ENCODE assay signal across 18 cellular contexts in genomic region chr1:205546541-205546940, GRCh38. TPM values are rescaled to one million over a fixed set of nuclear protein-coding genes. Genes with fewer than 3 reads are reported as not detected.
DNase-seq lines count a peak whose midpoint lies in the region; ATAC-seq, FAIRE-seq and TF ChIP-seq lines count a peak whose summit lies in the region.
"Had no signal": no experiment of that assay in that cellular context is flagged by ENCODE, and none has a peak within 500 bp of the region (broad histone marks: within the 10 kb centered on the region; RNA-seq: fewer than 3 reads in every experiment).

No MANE protein-coding gene starts in this region.

- H3K36me3 ChIP-seq in WERI-Rb-1, result no peaks in the 10 kb centered on the region
- H3K36me3 ChIP-seq: HAP-1 had no signal

- FAIRE-seq in D721Med (lab: Jason Lieb, UNC), result peak; percentile 97
- FAIRE-seq: G401.6, GM12892, H54 had no signal

- no peak for ATAC-seq in left cardiac atrium

- peaks cover 90% of the 10 kb centered on the region for H3K27me3 ChIP-seq in WERI-Rb-1 (ENCODE audit: insufficient read depth, low read depth, severe bottlenecking)

- H3K4me3 ChIP-seq in WERI-Rb-1 (ENCODE audit: low read depth, low read length), result no peak overlapping the region
- H3K4me3 ChIP-seq: HAP-1 had no signal

- intact Hi-C loops in left cardiac atrium (cut with DNase I), result no loop called here

- peaks cover 14% of the 10 kb centered on the region for H3K9me3 ChIP-seq in WERI-Rb-1 (ENCODE audit: severe bottlenecking)

- no peak overlapping the region for H3K27ac ChIP-seq in WERI-Rb-1

- no peak for TF ChIP-seq CTCF in D721Med (IDR thresholded peaks at IDR 0.05; ENCODE audit: insufficient read depth, missing control alignments)
- TF ChIP-seq CTCF in WERI-Rb-1 (IDR thresholded peaks at IDR 0.05; ENCODE audit: low read depth, low read length), result no peak

- DNase-seq in D341Med (ENCODE audit: low spot score) (peak; percentile 61), D721Med (ENCODE audit: insufficient read length, low spot score) (no peak), WERI-Rb-1 (peak; percentile 77), OCI-M2 (lab: John Stamatoyannopoulos, UW; ENCODE audit: unreplicated experiment) (no peak), NCI-H2227 treated with DMSO at 0.1 percent for 48 hours (lab: John Stamatoyannopoulos, UW) (no peak), left cardiac atrium (no peak)
- DNase-seq: C1 segment of cervical spinal cord; Calu3; CD4-positive, alpha-beta memory T cell; COR-L47; DMS 273 treated with DMSO at 0.1 percent for 48 hours; DND-41; GOT3; HFFc6 had no signal

RNA-seq across cellular contexts. Expression of gene CDK18, which starts 42.1 kb away (rescaled TPM):
- total RNA-seq in left cardiac atrium, result 100 to 1,000 TPM; 102 to 118 TPM

Comparison
In these comparisons a context has a peak if more than half of its experiments do, and no peak if none do; other contexts are left out.
1. DNase-seq: peak in D341Med (single experiment) and WERI-Rb-1 (single experiment); none in D721Med (single experiment), OCI-M2 (single experiment), NCI-H2227 treated with DMSO at 0.1 percent for 48 hours (single experiment) and left cardiac atrium (single experiment).